Comparison of ENCODE assay signal across 17 cellular contexts in the genomic region with DNA sequence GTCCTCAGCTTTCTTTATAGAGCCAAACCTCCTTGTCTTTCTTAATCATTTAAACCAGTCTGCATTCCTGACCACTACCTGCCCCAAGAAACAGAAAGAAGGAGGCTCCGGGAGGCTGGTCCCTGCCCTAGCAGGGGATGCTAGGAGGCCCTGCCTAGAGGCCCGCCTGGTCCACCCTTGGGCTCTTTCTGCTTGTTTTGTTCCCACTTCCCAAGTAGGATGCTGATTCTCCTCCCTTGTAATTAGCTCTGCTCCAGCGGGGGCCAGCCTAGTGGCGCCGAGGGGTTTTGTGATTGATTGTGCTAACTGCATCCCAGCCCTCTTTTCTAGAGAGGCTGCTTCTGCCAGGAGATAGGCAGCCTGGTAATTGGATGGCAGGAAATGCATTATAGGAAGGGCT.
DNase-seq lines count a peak whose midpoint lies in the region; ATAC-seq and TF ChIP-seq lines count a peak whose summit lies in the region.
"Had no signal": no experiment of that assay in that cellular context is flagged by ENCODE, and none has a peak within 500 bp of the region (broad histone marks: within the 10 kb centered on the region; RNA-seq: fewer than 3 reads in every experiment).

No MANE protein-coding gene starts in this region.

- DNase-seq in right atrium auricular region (ENCODE audit: low spot score) (peak; percentile 40), heart right ventricle (no peak), SK-N-SH (peak; percentile 85), mesendoderm (peak; percentile 27), ureter (ENCODE audit: low spot score) (peak; percentile 18), NCI-H446 (lab: John Stamatoyannopoulos, UW) (no peak)
- DNase-seq in T-helper 2 cell treated with Interferon-gamma antibody and Interleukin-4, amounts not matched to agents 5 μg/mL and 100 μg/mL, for 36 hours (ENCODE audit: low spot score): no peak
- DNase-seq: 8988T; CD4-positive, alpha-beta memory T cell; DMS79 treated with DMSO at 0.1 percent for 48 hours; GM23248 had no signal

- no peaks in the 10 kb centered on the region for H3K4me1 Mint-ChIP-seq in T-helper 2 cell treated with Interferon-gamma antibody and Interleukin-4, amounts not matched to agents 5 μg/mL and 100 μg/mL, for 36 hours (ENCODE audit: low read depth)
- H3K4me1 Mint-ChIP-seq: CD14-positive monocyte had no signal

- no peaks in the 10 kb centered on the region for H3K9me3 Mint-ChIP-seq in T-helper 2 cell treated with Interferon-gamma antibody and Interleukin-4, amounts not matched to agents 5 μg/mL and 100 μg/mL, for 36 hours

- H3K4me3 Mint-ChIP-seq in T-helper 2 cell treated with Interferon-gamma antibody and Interleukin-4, amounts not matched to agents 5 μg/mL and 100 μg/mL, for 36 hours: no peak overlapping the region
- H3K4me3 Mint-ChIP-seq: CD14-positive monocyte; CD4-positive, alpha-beta memory T cell had no signal

- no peak; a peak in 1 of 4 replicates for TF ChIP-seq EP300 in SK-N-SH (IDR thresholded peaks at IDR 0.05; ENCODE audit: borderline replicate concordance in 1 of 2, low read depth in 1 of 2, low read length in 1 of 2)

- no peak overlapping the region for H4K5ac ChIP-seq in mesendoderm (ENCODE audit: low read length)

- H3K23ac ChIP-seq in mesendoderm (ENCODE audit: low read length): no peak overlapping the region

- H2AFZ ChIP-seq in SK-N-SH (ENCODE audit: low read depth): no peak overlapping the region
- H2AFZ ChIP-seq: GM23248 had no signal

- no peaks in the 10 kb centered on the region for H3K36me3 ChIP-seq in right atrium auricular region
- no peaks in the 10 kb centered on the region for H3K36me3 ChIP-seq in heart right ventricle
- no peaks in the 10 kb centered on the region for H3K36me3 ChIP-seq in SK-N-SH (replicated peaks in 1 of 2; ENCODE audit: control insufficient read depth in 1 of 2, insufficient read depth in 2 of 2, low read length in 1 of 2)
- no peaks in the 10 kb centered on the region for H3K36me3 ChIP-seq in mesendoderm (ENCODE audit: control insufficient read depth, insufficient read depth, low read length)
- H3K36me3 ChIP-seq: HAP-1 had no signal

- H3K9me2 ChIP-seq in SK-N-SH: no peaks in the 10 kb centered on the region

- H3K9ac ChIP-seq in SK-N-SH: no peak overlapping the region
- no peak overlapping the region for H3K9ac ChIP-seq in mesendoderm (ENCODE audit: low read length)
- H3K9ac ChIP-seq: BLaER1, GM23248 had no signal

- no peak overlapping the region for H3K27ac ChIP-seq in right atrium auricular region
- no peak overlapping the region for H3K27ac ChIP-seq in heart right ventricle
- peak overlapping the region in 1 of 2 experiments; percentile 85; a peak in 2 of 4 replicates for H3K27ac ChIP-seq in SK-N-SH (ENCODE audit: low read depth in 2 of 2, low read length in 1 of 2)
- no peak overlapping the region for H3K27ac ChIP-seq in mesendoderm (ENCODE audit: low read depth, low read length)
- H3K27ac ChIP-seq: BLaER1, GM23248 had no signal

- no peak overlapping the region for H3K4me3 ChIP-seq in right atrium auricular region
- H3K4me3 ChIP-seq in heart right ventricle: no peak overlapping the region
- no peak overlapping the region for H3K4me3 ChIP-seq in SK-N-SH (ENCODE audit: low read depth in 2 of 2, low read length in 1 of 2)
- no peak overlapping the region for H3K4me3 ChIP-seq in mesendoderm (ENCODE audit: low read length)
- H3K4me3 ChIP-seq: BLaER1, GM12878, GM23248, HAP-1 had no signal

- 89 to 93% methylated on average over 5 of the region's 5 CpGs for whole genome bisulfite sequencing in heart right ventricle, 2 donors
- 61% methylated on average over 4 of the region's 5 CpGs for WGBS in SK-N-SH (ENCODE audit: low lambda C conversion rate)
- no CpG with 5 or more reads among the region's 5 CpGs for WGBS in mesendoderm (ENCODE audit: extremely low coverage, insufficient coverage, low lambda C conversion rate)

- no peaks in the 10 kb centered on the region for H3K4me1 ChIP-seq in right atrium auricular region
- H3K4me1 ChIP-seq in heart right ventricle: no peaks in the 10 kb centered on the region
- H3K4me1 ChIP-seq in SK-N-SH (ENCODE audit: control insufficient read depth in 1 of 2, insufficient read depth in 2 of 2, low read depth in 1 of 2, low read length in 1 of 2): peaks cover 0 to 38% of the 10 kb centered on the region in 2 experiments; a peak in 2 of 4 replicates
- H3K4me1 ChIP-seq in mesendoderm (ENCODE audit: control insufficient read depth, low read depth, low read length): peaks cover 4% of the 10 kb centered on the region
- H3K4me1 ChIP-seq: BLaER1, HAP-1 had no signal

- ATAC-seq in heart right ventricle (no peak), GM18909 (IDR thresholded peaks at IDR 0.05; ENCODE audit: poor library complexity, unreplicated experiment) (no peak)
- ATAC-seq: GM12878, HepG2 had no signal

- no peak overlapping the region for H2BK5ac ChIP-seq in mesendoderm (ENCODE audit: low read length)

- H2AK5ac ChIP-seq in mesendoderm (ENCODE audit: low read length): no peak overlapping the region

- H4K8ac ChIP-seq in mesendoderm (ENCODE audit: low read depth, low read length): no peak overlapping the region

- H3K4me2 ChIP-seq in SK-N-SH: no peak overlapping the region
- no peak overlapping the region for H3K4me2 ChIP-seq in mesendoderm (ENCODE audit: low read length)
- H3K4me2 ChIP-seq: BLaER1 had no signal

- H3K79me1 ChIP-seq in mesendoderm (ENCODE audit: low read length): no peaks in the 10 kb centered on the region

- TF ChIP-seq CTCF in right atrium auricular region (IDR thresholded peaks at IDR 0.05) (no peak), heart right ventricle (IDR thresholded peaks at IDR 0.05) (no peak), SK-N-SH (IDR thresholded peaks at IDR 0.05) (no peak)

- H2BK120ac ChIP-seq in mesendoderm (ENCODE audit: low read depth, low read length): no peak overlapping the region

- no peak overlapping the region for H2BK15ac ChIP-seq in mesendoderm (replicated peaks; ENCODE audit: low read depth)

- H3F3A ChIP-seq in SK-N-SH (replicated peaks; ENCODE audit: insufficient read depth): no peaks in the 10 kb centered on the region

- H3K9me3 ChIP-seq in right atrium auricular region (no peaks in the 10 kb centered on the region), heart right ventricle (no peaks in the 10 kb centered on the region), SK-N-SH (no peaks in the 10 kb centered on the region)
- H3K9me3 ChIP-seq: BLaER1, HAP-1 had no signal

- H3K18ac ChIP-seq in mesendoderm (ENCODE audit: low read length): no peak overlapping the region

- POLR2A ChIA-PET in SK-N-SH (lab: Yijun Ruan, JAX): no interaction called here

- H3K56ac ChIP-seq in mesendoderm (ENCODE audit: low read length): no peak overlapping the region

- no peaks in the 10 kb centered on the region for H3K36me3 Mint-ChIP-seq in T-helper 2 cell treated with Interferon-gamma antibody and Interleukin-4, amounts not matched to agents 5 μg/mL and 100 μg/mL, for 36 hours (ENCODE audit: low read depth)
- H3K36me3 Mint-ChIP-seq: CD14-positive monocyte; CD4-positive, alpha-beta memory T cell had no signal

- H4K20me1 ChIP-seq in SK-N-SH (ENCODE audit: insufficient read depth): no peaks in the 10 kb centered on the region

- CTCF ChIA-PET in SK-N-SH (lab: Yijun Ruan, JAX): interaction anchor here (3.2 kb wide), 1 partner anchor 156 kb away, joined by 11 read pairs; no protein-coding TSS in a partner anchor

- H3K27me3 ChIP-seq in right atrium auricular region (no peaks in the 10 kb centered on the region), heart right ventricle (no peaks in the 10 kb centered on the region), SK-N-SH (ENCODE audit: insufficient read depth) (no peaks in the 10 kb centered on the region), mesendoderm (ENCODE audit: insufficient read depth, low read length, poor library complexity) (no peaks in the 10 kb centered on the region)
- H3K27me3 ChIP-seq: BLaER1 had no signal

- no peak overlapping the region for H3K4ac ChIP-seq in mesendoderm (ENCODE audit: low read depth, low read length)

- H3K79me2 ChIP-seq in SK-N-SH (ENCODE audit: insufficient read depth) (no peaks in the 10 kb centered on the region), mesendoderm (ENCODE audit: control insufficient read depth, insufficient read depth, low read length) (no peaks in the 10 kb centered on the region)

- no peak overlapping the region for H3K27ac Mint-ChIP-seq in T-helper 2 cell treated with Interferon-gamma antibody and Interleukin-4, amounts not matched to agents 5 μg/mL and 100 μg/mL, for 36 hours
- H3K27ac Mint-ChIP-seq: CD14-positive monocyte; CD4-positive, alpha-beta memory T cell had no signal

- no peak for TF ChIP-seq RAD21 in SK-N-SH (IDR thresholded peaks at IDR 0.05; ENCODE audit: low read length)

- intact Hi-C loops in heart right ventricle (cut with DNase I): no loop called here

- H3K27me3 Mint-ChIP-seq in T-helper 2 cell treated with Interferon-gamma antibody and Interleukin-4, amounts not matched to agents 5 μg/mL and 100 μg/mL, for 36 hours (ENCODE audit: low read depth): no peaks in the 10 kb centered on the region

TF ChIP-seq in SK-N-SH, 30 proteins besides CTCF, POLR2A, EP300 and RAD21:
- no peak for TF ChIP-seq MAX (IDR thresholded peaks at IDR 0.05; ENCODE audit: low read depth)
- TF ChIP-seq CHD2 (IDR thresholded peaks at IDR 0.05; ENCODE audit: low read length, partially characterized antibody): peak; percentile 19

Comparison
In these comparisons a context has a peak if more than half of its experiments do, and no peak if none do; other contexts are left out.
1. DNase-seq: peak in right atrium auricular region (single experiment), SK-N-SH (single experiment), mesendoderm (single experiment) and ureter (single experiment); none in heart right ventricle (0 of 2), T-helper 2 cell treated with Interferon-gamma antibody and Interleukin-4, amounts not matched to agents 5 μg/mL and 100 μg/mL, for 36 hours (single experiment) and NCI-H446 (0 of 2).